In genomic region chr1:211330282-211330936, GRCh38 we compare ENCODE assay signal across 1 cellular context.
A peak's percentile ranks its signal among the peaks of the same experiment; 100 is the strongest.
TF ChIP-seq lines count a peak whose summit lies in the region.

No MANE protein-coding gene starts in this region.

TF ChIP-seq in K562, 482 proteins besides CTCF, POLR2A, EP300 and RAD21 (continued from another document):
- TF ChIP-seq TFE3 (CRISPR knock-in tag; IDR thresholded peaks at IDR 0.05) (no peak), EGR1 (conservative IDR thresholded peaks at IDR 0.05) (peak; percentile 25; the same call in 1 of the 2 replicates), CBFA2T3 (IDR thresholded peaks at IDR 0.05) (peak; percentile 31), HMBOX1 (IDR thresholded peaks at IDR 0.05) (0 out of 2 replicates have a peak, but pooled peaks have one; percentile 11), DEAF1 (CRISPR knock-in tag; IDR thresholded peaks at IDR 0.05) (no peak), EP400 (IDR thresholded peaks at IDR 0.05) (no peak), RBM22 (IDR thresholded peaks at IDR 0.05; ENCODE audit: low read depth, low read length, poor library complexity, severe bottlenecking) (no peak), PKNOX1 (IDR thresholded peaks at IDR 0.05) (no peak), BCOR (IDR thresholded peaks at IDR 0.05) (no peak), GATA2 (CRISPR knock-in tag; IDR thresholded peaks at IDR 0.05) (no peak), RBBP5 (IDR thresholded peaks at IDR 0.05; ENCODE audit: borderline replicate concordance, insufficient read depth, low read length, poor library complexity, severe bottlenecking) (peak; percentile 9), DDX20 (tag; IDR thresholded peaks at IDR 0.05; ENCODE audit: low read depth) (no peak)
